Comparison of ENCODE assay signal across 2 cellular contexts in the genomic region with DNA sequence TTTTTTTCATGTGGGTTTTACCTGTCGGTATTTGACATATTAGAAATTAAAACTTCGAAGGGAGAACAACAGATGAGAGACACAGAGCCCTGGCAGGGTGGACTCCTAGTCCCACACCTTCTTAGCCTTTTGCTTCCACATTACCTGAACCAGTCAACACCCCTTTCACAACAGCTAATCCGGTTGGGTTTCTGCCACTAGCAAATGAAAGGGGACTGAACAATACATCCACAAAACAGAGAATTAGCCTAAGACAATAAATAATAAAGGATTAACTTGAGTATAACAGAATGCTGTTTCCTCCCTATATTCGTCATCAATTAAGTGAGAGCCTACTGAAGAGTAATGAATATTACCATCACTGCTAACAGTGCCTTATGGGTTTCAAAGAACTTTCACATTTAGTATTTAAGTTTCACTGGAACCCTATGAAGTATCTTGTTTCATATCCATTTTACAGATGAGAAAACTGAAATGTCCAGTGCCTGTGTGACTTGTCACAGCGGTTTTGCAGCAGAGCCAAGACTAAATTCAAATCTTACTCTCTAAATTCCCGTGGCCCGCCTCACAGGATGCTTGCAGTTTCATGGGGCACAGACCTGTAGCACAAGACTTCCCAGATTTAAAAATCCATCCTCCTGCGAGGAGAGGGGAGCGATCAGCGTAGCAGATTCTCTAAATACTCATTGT.
TF ChIP-seq lines count a peak whose summit lies in the region.

No MANE protein-coding gene starts in this region.

TF ChIP-seq in A549, 52 proteins besides CTCF, POLR2A, EP300 and RAD21 (continued from another document):
- TF ChIP-seq, protein P1, sequence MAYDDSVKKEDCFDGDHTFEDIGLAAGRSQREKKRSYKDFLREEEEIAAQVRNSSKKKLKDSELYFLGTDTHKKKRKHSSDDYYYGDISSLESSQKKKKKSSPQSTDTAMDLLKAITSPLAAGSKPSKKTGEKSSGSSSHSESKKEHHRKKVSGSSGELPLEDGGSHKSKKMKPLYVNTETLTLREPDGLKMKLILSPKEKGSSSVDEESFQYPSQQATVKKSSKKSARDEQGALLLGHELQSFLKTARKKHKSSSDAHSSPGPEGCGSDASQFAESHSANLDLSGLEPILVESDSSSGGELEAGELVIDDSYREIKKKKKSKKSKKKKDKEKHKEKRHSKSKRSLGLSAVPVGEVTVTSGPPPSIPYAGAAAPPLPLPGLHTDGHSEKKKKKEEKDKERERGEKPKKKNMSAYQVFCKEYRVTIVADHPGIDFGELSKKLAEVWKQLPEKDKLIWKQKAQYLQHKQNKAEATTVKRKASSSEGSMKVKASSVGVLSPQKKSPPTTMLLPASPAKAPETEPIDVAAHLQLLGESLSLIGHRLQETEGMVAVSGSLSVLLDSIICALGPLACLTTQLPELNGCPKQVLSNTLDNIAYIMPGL (CRISPR knock-in tag; IDR thresholded peaks at IDR 0.05; ENCODE audit: borderline replicate concordance), result no peak
- no peak for TF ChIP-seq NFE2L2 (conservative IDR thresholded peaks at IDR 0.05; ENCODE audit: low read length)
- no peak for TF ChIP-seq RARB (CRISPR knock-in tag; IDR thresholded peaks at IDR 0.05)

TF ChIP-seq in HEK293, 187 proteins besides CTCF, POLR2A, EP300 and RAD21 (continued from another document):
- TF ChIP-seq, protein P2, sequence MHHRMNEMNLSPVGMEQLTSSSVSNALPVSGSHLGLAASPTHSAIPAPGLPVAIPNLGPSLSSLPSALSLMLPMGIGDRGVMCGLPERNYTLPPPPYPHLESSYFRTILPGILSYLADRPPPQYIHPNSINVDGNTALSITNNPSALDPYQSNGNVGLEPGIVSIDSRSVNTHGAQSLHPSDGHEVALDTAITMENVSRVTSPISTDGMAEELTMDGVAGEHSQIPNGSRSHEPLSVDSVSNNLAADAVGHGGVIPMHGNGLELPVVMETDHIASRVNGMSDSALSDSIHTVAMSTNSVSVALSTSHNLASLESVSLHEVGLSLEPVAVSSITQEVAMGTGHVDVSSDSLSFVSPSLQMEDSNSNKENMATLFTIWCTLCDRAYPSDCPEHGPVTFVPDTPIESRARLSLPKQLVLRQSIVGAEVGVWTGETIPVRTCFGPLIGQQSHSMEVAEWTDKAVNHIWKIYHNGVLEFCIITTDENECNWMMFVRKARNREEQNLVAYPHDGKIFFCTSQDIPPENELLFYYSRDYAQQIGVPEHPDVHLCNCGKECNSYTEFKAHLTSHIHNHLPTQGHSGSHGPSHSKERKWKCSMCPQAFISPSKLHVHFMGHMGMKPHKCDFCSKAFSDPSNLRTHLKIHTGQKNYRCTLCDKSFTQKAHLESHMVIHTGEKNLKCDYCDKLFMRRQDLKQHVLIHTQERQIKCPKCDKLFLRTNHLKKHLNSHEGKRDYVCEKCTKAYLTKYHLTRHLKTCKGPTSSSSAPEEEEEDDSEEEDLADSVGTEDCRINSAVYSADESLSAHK (tag by site-specific recombination; IDR thresholded peaks at IDR 0.05), result no peak
- TF ChIP-seq ZNF677 (tag by site-specific recombination; IDR thresholded peaks at IDR 0.05) (no peak), IKZF3 (tag by site-specific recombination; IDR thresholded peaks at IDR 0.05) (no peak), GLIS2 (tag by site-specific recombination; IDR thresholded peaks at IDR 0.05) (no peak)
